In genomic region chr6:27076116-27076515, GRCh38 we compare ENCODE assay signal across 23 cellular contexts.
A peak's percentile ranks its signal among the peaks of the same experiment; 100 is the strongest.
DNase-seq lines count a peak whose midpoint lies in the region; ATAC-seq, FAIRE-seq and TF ChIP-seq lines count a peak whose summit lies in the region.
"Had no signal": no experiment of that assay in that cellular context is flagged by ENCODE, and none has a peak within 500 bp of the region (broad histone marks: within the 10 kb centered on the region; RNA-seq: fewer than 3 reads in every experiment).

No MANE protein-coding gene starts in this region.

- no peak overlapping the region for H3K4ac ChIP-seq in IMR-90 (ENCODE audit: low read depth, low read length)

- TF ChIP-seq EP300 in GM12878 (IDR thresholded peaks at IDR 0.05; ENCODE audit: borderline replicate concordance in 1 of 2, control insufficient read depth in 1 of 2, low read depth in 2 of 2, low read length in 2 of 2) = no peak

- H2AFZ ChIP-seq in ACC112 (ENCODE audit: low read length, unreplicated experiment) = peak overlapping the region; percentile 75
- no peak overlapping the region for H2AFZ ChIP-seq in IMR-90 (replicated peaks; ENCODE audit: low read length, poor library complexity)
- peak overlapping the region; percentile 66 for H2AFZ ChIP-seq in GM12878 (ENCODE audit: control insufficient read depth, low read depth, low read length)

- no peak overlapping the region for H4K5ac ChIP-seq in IMR-90 (ENCODE audit: low read depth, low read length)

- no peaks in the 10 kb centered on the region for H3K9me1 ChIP-seq in IMR-90 (ENCODE audit: insufficient read depth, low read length)

- no peak overlapping the region for H3K9ac ChIP-seq in IMR-90 (ENCODE audit: low read depth, low read length)
- no peak overlapping the region for H3K9ac ChIP-seq in GM12878 (ENCODE audit: control insufficient read depth, insufficient read depth, low read length)

- H2AK9ac ChIP-seq in IMR-90 (replicated peaks; ENCODE audit: low read depth, low read length, poor library complexity) = no peak overlapping the region

- RAD21 ChIA-PET in GM12878 (lab: Charles Lee; ENCODE audit: unreplicated experiment) = no interaction called here

- no peak overlapping the region for H2BK20ac ChIP-seq in IMR-90 (ENCODE audit: low read depth, low read length)

- H3K4me2 ChIP-seq in IMR-90 (ENCODE audit: low read depth, low read length) (peak overlapping the region; percentile 13; the same call in 1 of the 2 replicates), GM12878 (ENCODE audit: control insufficient read depth, insufficient read depth) (no peak overlapping the region; the same call in 1 of the 2 replicates)

- no peaks in the 10 kb centered on the region for H3K27me3 Mint-ChIP-seq in HFFc6 (ENCODE audit: insufficient read depth)

- ATAC-seq in IMR-90 (ENCODE audit: low read depth) = no peak
- ATAC-seq in GM12878 = no peak
- ATAC-seq: SK-N-SH treated with all-trans-retinoic acid at 6 μM for 48 hours had no signal

- H3K79me2 ChIP-seq in ACC112 (ENCODE audit: control insufficient read depth, insufficient read depth, low read length, unreplicated experiment) (no peaks in the 10 kb centered on the region), GM12878 (ENCODE audit: control insufficient read depth, insufficient read depth, low read length) (no peaks in the 10 kb centered on the region)

- H2BK5ac ChIP-seq in IMR-90 (ENCODE audit: low read depth, low read length, poor library complexity, severe bottlenecking) = no peak overlapping the region

- intact Hi-C loops in IMR-90 (cut with micrococcal nuclease) (no loop called here), GM12878 (cut with micrococcal nuclease; ENCODE audit: unreplicated experiment) (loop anchor here (5.0 kb wide), 1 partner anchor 119 kb away; no protein-coding TSS in a partner anchor)

- H3K27ac Mint-ChIP-seq in HFFc6 = no peak overlapping the region
- H3K27ac Mint-ChIP-seq: CD4-positive, CD25-positive, alpha-beta regulatory T cell had no signal

- no peak overlapping the region for H3K23ac ChIP-seq in IMR-90 (ENCODE audit: low read depth, low read length)

- SMC1A ChIA-PET in GM12878 (lab: Charles Lee; ENCODE audit: uncharacterized antibody, unreplicated experiment) = interaction anchor here (2.6 kb wide), 1 partner anchor 24 kb away, joined by 15 read pairs; no protein-coding TSS in a partner anchor

- DNase-seq in IMR-90 (no peak), NCI-H748 treated with DMSO at 0.1 percent for 48 hours (lab: John Stamatoyannopoulos, UW) (peak; percentile 98), GM12878 (ENCODE audit: low read depth, low spot score) (no peak), DMS79 treated with DMSO at 0.1 percent for 48 hours (lab: John Stamatoyannopoulos, UW) (no peak), DMS153 treated with DMSO at 0.1 percent for 48 hours (lab: John Stamatoyannopoulos, UW; ENCODE audit: unreplicated experiment) (no peak), HFFc6 (no peak), urothelium cell line (ENCODE audit: low spot score) (no peak)
- DNase-seq: CD4-positive, CD25-positive, alpha-beta regulatory T cell; DMS 273 treated with DMSO at 0.1 percent for 48 hours; GDM1; Kasumi-1; MG63; NCI-H1092; NCI-H1436; NCI-H2029; NCI-H2171; NCI-H345; NCI-H524 treated with DMSO at 0.1 percent for 48 hours; Peyer's patch had no signal

- H3K9me3 ChIP-seq in IMR-90 (ENCODE audit: control insufficient read depth, insufficient read depth, low read length) = no peaks in the 10 kb centered on the region
- H3K9me3 ChIP-seq in GM12878 (replicated peaks; ENCODE audit: control insufficient read depth, insufficient read depth, low read length) = no peaks in the 10 kb centered on the region
- H3K9me3 ChIP-seq: MG63, Peyer's patch had no signal

- H2AK5ac ChIP-seq in IMR-90 (ENCODE audit: low read depth, low read length) = no peak overlapping the region

- no peak overlapping the region for H4K91ac ChIP-seq in IMR-90 (ENCODE audit: insufficient read depth, low read depth, low read length)

- peak overlapping the region; percentile 25; the same call in 1 of the 2 replicates for H3K4me3 ChIP-seq in ACC112 (ENCODE audit: low read depth, low read length)
- H3K4me3 ChIP-seq in IMR-90 (ENCODE audit: insufficient read depth, low read depth, low read length) = no peak overlapping the region
- no peak overlapping the region for H3K4me3 ChIP-seq in GM12878
- H3K4me3 ChIP-seq: MG63, Peyer's patch had no signal

- H3K36me3 Mint-ChIP-seq in HFFc6 (ENCODE audit: low read depth) = no peaks in the 10 kb centered on the region
- H3K36me3 Mint-ChIP-seq: CD4-positive, CD25-positive, alpha-beta regulatory T cell had no signal

- POLR2A ChIA-PET in IMR-90 (lab: Charles Lee; ENCODE audit: unreplicated experiment) (no interaction called here), GM12878 (lab: Charles Lee) (no interaction called here)

- peaks cover 6% of the 10 kb centered on the region for H3K4me1 ChIP-seq in ACC112 (ENCODE audit: control insufficient read depth, insufficient read depth, low read length, unreplicated experiment)
- H3K4me1 ChIP-seq in IMR-90 (ENCODE audit: control insufficient read depth, insufficient read depth, low read length) = no peaks in the 10 kb centered on the region
- H3K4me1 ChIP-seq in GM12878 (ENCODE audit: control insufficient read depth, insufficient read depth, low read length) = no peaks in the 10 kb centered on the region
- H3K4me1 ChIP-seq: Peyer's patch had no signal

- no peak overlapping the region for H3K4me3 Mint-ChIP-seq in HFFc6
- H3K4me3 Mint-ChIP-seq: CD4-positive, CD25-positive, alpha-beta regulatory T cell had no signal

- TF ChIP-seq RAD21 in IMR-90 (IDR thresholded peaks at IDR 0.05; ENCODE audit: low read length) (no peak), GM12878 (IDR thresholded peaks at IDR 0.05; ENCODE audit: insufficient read depth, low read depth, low read length) (no peak)

- H2BK120ac ChIP-seq in IMR-90 (ENCODE audit: low read depth, low read length) = no peak overlapping the region

- H3K36me3 ChIP-seq in ACC112 (ENCODE audit: insufficient read depth, low read length) = no peaks in the 10 kb centered on the region
- no peaks in the 10 kb centered on the region for H3K36me3 ChIP-seq in IMR-90 (ENCODE audit: control insufficient read depth, insufficient read depth, low read length)
- no peaks in the 10 kb centered on the region for H3K36me3 ChIP-seq in GM12878 (ENCODE audit: control insufficient read depth in 2 of 2, insufficient read depth in 2 of 2, low read length in 1 of 2)
- H3K36me3 ChIP-seq: MG63, Peyer's patch had no signal

- no peaks in the 10 kb centered on the region for H3K4me1 Mint-ChIP-seq in HFFc6 (ENCODE audit: low read depth)

- H3K27me3 ChIP-seq in ACC112 (ENCODE audit: insufficient read depth, low read length) (peaks cover 9% of the 10 kb centered on the region), IMR-90 (ENCODE audit: control insufficient read depth, insufficient read depth, low read length) (peaks cover 4% of the 10 kb centered on the region), GM12878 (replicated peaks in 1 of 2; ENCODE audit: control insufficient read depth in 2 of 2, insufficient read depth in 2 of 2, low read length in 1 of 2) (no peaks in the 10 kb centered on the region)
- H3K27me3 ChIP-seq: MG63, Peyer's patch had no signal

- H4K20me1 ChIP-seq in IMR-90 (ENCODE audit: insufficient read depth, low read length) (no peaks in the 10 kb centered on the region), GM12878 (ENCODE audit: control insufficient read depth, insufficient read depth) (no peaks in the 10 kb centered on the region)

- no peak for FAIRE-seq in GM12878 (lab: Jason Lieb, UNC)
- FAIRE-seq in urothelium cell line (lab: Jason Lieb, UNC) = no peak
- FAIRE-seq: A204.1, GM19239 had no signal

- no peak overlapping the region for H4K8ac ChIP-seq in IMR-90 (ENCODE audit: low read depth in 2 of 2, low read length in 2 of 2)

- in situ Hi-C loops in IMR-90 (cut with MboI; ENCODE audit: low sequenced_read_pairs) = no loop called here
- in situ Hi-C loops in GM12878 (cut with MboI) = no loop called here

- H3K79me1 ChIP-seq in IMR-90 (ENCODE audit: low read depth in 1 of 2, low read length in 2 of 2) = no peaks in the 10 kb centered on the region

- no peak overlapping the region for H2BK15ac ChIP-seq in IMR-90 (ENCODE audit: low read depth, low read length)

- H3K56ac ChIP-seq in IMR-90 (ENCODE audit: extremely low read depth, insufficient read depth, low read length) = no peak overlapping the region

- CTCF ChIA-PET in IMR-90 (lab: Yijun Ruan, JAX) = no interaction called here
- CTCF ChIA-PET in GM12878 (lab: Yijun Ruan, JAX) = no interaction called here

- TF ChIP-seq POLR2A in IMR-90 (IDR thresholded peaks at IDR 0.05; ENCODE audit: low read depth, low read length) (no peak), GM12878 (IDR thresholded peaks at IDR 0.05; ENCODE audit: low read depth, low read length) (no peak)

- TF ChIP-seq CTCF in IMR-90 (conservative IDR thresholded peaks at IDR 0.05; ENCODE audit: low read depth, low read length) = no peak
- TF ChIP-seq CTCF in GM12878 (IDR thresholded peaks at IDR 0.05 in 2 of 3, conservative IDR thresholded peaks at IDR 0.05 in 1 of 3; ENCODE audit: control insufficient read depth in 2 of 3, extremely low read depth in 1 of 3, insufficient read depth in 1 of 3, low read depth in 3 of 3, low read length in 3 of 3) = no peak
- no peak for TF ChIP-seq CTCF in HFFc6 (IDR thresholded peaks at IDR 0.05)

- H3K18ac ChIP-seq in IMR-90 (ENCODE audit: low read depth, low read length) = no peak overlapping the region

- H3K27ac ChIP-seq in ACC112 (ENCODE audit: low read depth, low read length) (no peak overlapping the region), IMR-90 (ENCODE audit: insufficient read depth, low read length) (no peak overlapping the region), GM12878 (ENCODE audit: control insufficient read depth, insufficient read depth) (no peak overlapping the region)
- H3K27ac ChIP-seq: Peyer's patch had no signal

- dilution Hi-C loops in IMR-90 (cut with HindIII; ENCODE audit: low sequenced_read_pairs, unreplicated experiment) = no loop called here

- no CpG with 5 or more reads among the region's 1 CpG for WGBS in IMR-90 (ENCODE audit: extremely low coverage in 2 of 2, insufficient read length in 1 of 2), 2 experiments
- WGBS in GM12878 (ENCODE audit: insufficient coverage, insufficient replicate concordance, low lambda C conversion rate, missing lambda C conversion rate) = 6% methylated on average over 1 of the region's 1 CpG

- BruUV-seq in IMR-90 (replicated peaks; lab: Mats Ljungman, UMichigan) (no TSS peak), GM12878 (replicated peaks; lab: Mats Ljungman, UMichigan) (no TSS peak)

- no peaks in the 10 kb centered on the region for H3K9me3 Mint-ChIP-seq in HFFc6
- H3K9me3 Mint-ChIP-seq: CD4-positive, CD25-positive, alpha-beta regulatory T cell had no signal

- no peak overlapping the region for H3K14ac ChIP-seq in IMR-90 (replicated peaks; ENCODE audit: low read depth, low read length)
